ENCODE assay signal across 11 cellular contexts in genomic region chr2:180334514-180334913, GRCh38.
DNase-seq lines count a peak whose midpoint lies in the region; ATAC-seq, FAIRE-seq and TF ChIP-seq lines count a peak whose summit lies in the region.
"Had no signal": no experiment of that assay in that cellular context is flagged by ENCODE, and none has a peak within 500 bp of the region (broad histone marks: within the 10 kb centered on the region; RNA-seq: fewer than 3 reads in every experiment).

No MANE protein-coding gene starts in this region.

- H3K4me3 ChIP-seq in esophagus squamous epithelium (no peak overlapping the region), upper lobe of right lung (no peak overlapping the region)

- TF ChIP-seq POLR2A in GM12891 (IDR thresholded peaks at IDR 0.05; ENCODE audit: low read depth, low read length): no peak
- TF ChIP-seq POLR2A in esophagus squamous epithelium (IDR thresholded peaks at IDR 0.05): no peak

- TF ChIP-seq CTCF in esophagus squamous epithelium (IDR thresholded peaks at IDR 0.05) (no peak), upper lobe of right lung (IDR thresholded peaks at IDR 0.05) (no peak)

- H3K27me3 ChIP-seq in esophagus squamous epithelium (no peaks in the 10 kb centered on the region), upper lobe of right lung (no peaks in the 10 kb centered on the region)

- H3K9me3 ChIP-seq in esophagus squamous epithelium (peaks cover 0 to 26% (median 23%) of the 10 kb centered on the region in 3 donors), upper lobe of right lung (peaks cover 18% of the 10 kb centered on the region)

- H3K27ac ChIP-seq in esophagus squamous epithelium (no peak overlapping the region), upper lobe of right lung (no peak overlapping the region)

- DNase-seq in GM12891 (ENCODE audit: insufficient read length, low spot score) (peak; percentile 1), MV-4-11 (lab: John Stamatoyannopoulos, UW) (peak; percentile 91), esophagus squamous epithelium (lab: John Stamatoyannopoulos, UW) (no peak), upper lobe of right lung (no peak)
- no peak for DNase-seq in activated CD4-positive, alpha-beta T cell treated with anti-CD3 and anti-CD28 coated beads for 1 hour
- no peak for DNase-seq in activated CD8-positive, alpha-beta memory T cell treated with anti-CD3 and anti-CD28 coated beads, Interleukin-2, amount 50 U/mL, for 48 hours
- DNase-seq: left colon had no signal

- H3K4me1 ChIP-seq in esophagus squamous epithelium: no peaks in the 10 kb centered on the region
- H3K4me1 ChIP-seq in upper lobe of right lung: no peaks in the 10 kb centered on the region

- intact Hi-C loops in esophagus squamous epithelium (cut with DNase I): no loop called here
- intact Hi-C loops in upper lobe of right lung (cut with DNase I): no loop called here

- ATAC-seq in GM19467 (IDR thresholded peaks at IDR 0.05; ENCODE audit: unreplicated experiment): peak; percentile 98
- peak; percentile 99 for ATAC-seq in HG03025 (IDR thresholded peaks at IDR 0.05; ENCODE audit: low FRiP score, unreplicated experiment)
- no peak for ATAC-seq in upper lobe of right lung
- ATAC-seq: activated naive CD4-positive, alpha-beta T cell treated with anti-CD3 and anti-CD28 coated beads, Interleukin-2, amount 50 U/mL, for 72 hours; left colon had no signal

- FAIRE-seq in GM12891 (lab: Jason Lieb, UNC): no peak
- FAIRE-seq: endothelial cell of umbilical vein had no signal

- H3K36me3 ChIP-seq in esophagus squamous epithelium (no peaks in the 10 kb centered on the region), upper lobe of right lung (no peaks in the 10 kb centered on the region)

- 82 to 86% methylated on average over 3 of the region's 3 CpGs for WGBS in esophagus squamous epithelium, 2 donors

TF ChIP-seq in GM12891, 5 proteins besides CTCF, POLR2A, EP300 and RAD21:
- TF ChIP-seq POU2F2 (IDR thresholded peaks at IDR 0.05; ENCODE audit: low read depth, low read length) (no peak), TAF1 (IDR thresholded peaks at IDR 0.05; ENCODE audit: low read depth, low read length) (no peak), POLR2AphosphoS5 (IDR thresholded peaks at IDR 0.05; ENCODE audit: low read depth, low read length) (no peak), PAX5 (IDR thresholded peaks at IDR 0.05; ENCODE audit: insufficient read depth, low read length, severe bottlenecking) (no peak), SPI1 (IDR thresholded peaks at IDR 0.05; ENCODE audit: low read depth, low read length) (peak; percentile 99)
TF ChIP-seq in GM12891: peak in this region for 1.

Comparison
In these comparisons a context has a peak if more than half of its experiments do, and no peak if none do; other contexts are left out.
1. DNase-seq: peak in GM12891 (single experiment) and MV-4-11 (single experiment); none in esophagus squamous epithelium (single experiment), activated CD4-positive, alpha-beta T cell treated with anti-CD3 and anti-CD28 coated beads for 1 hour (single experiment), upper lobe of right lung (single experiment) and activated CD8-positive, alpha-beta memory T cell treated with anti-CD3 and anti-CD28 coated beads, Interleukin-2, amount 50 U/mL, for 48 hours (single experiment).